20 cellular contexts compared by ENCODE assay signal in genomic region chr2:109703076-109703475, GRCh38.
DNase-seq lines count a peak whose midpoint lies in the region; ATAC-seq and TF ChIP-seq lines count a peak whose summit lies in the region.
"Had no signal": no experiment of that assay in that cellular context is flagged by ENCODE, and none has a peak within 500 bp of the region (broad histone marks: within the 10 kb centered on the region; RNA-seq: fewer than 3 reads in every experiment).

No MANE protein-coding gene starts in this region.

- no peak overlapping the region for H3K4me3 ChIP-seq in BJ (ENCODE audit: low read depth, low read length)
- H3K4me3 ChIP-seq in esophagus (ENCODE audit: low read depth in 1 of 2, low read length in 2 of 2), result no peak overlapping the region
- H3K4me3 ChIP-seq in mucosa of rectum (ENCODE audit: low read length in 2 of 2), result no peak overlapping the region
- H3K4me3 ChIP-seq in heart left ventricle, result no peak overlapping the region
- H3K4me3 ChIP-seq: testis had no signal

- ATAC-seq in heart left ventricle (no peak), GM19467 (IDR thresholded peaks at IDR 0.05; ENCODE audit: unreplicated experiment) (no peak)
- ATAC-seq: sciatic nerve had no signal

- intact Hi-C loops in heart left ventricle (cut with DNase I), result loop anchor here in 2 of 10 donors (5.0 to 10.0 kb wide), 2 partner anchors 88 to 91 kb away; partner anchors contain the start of genes SEPTIN10 (in 2 of the 2) and SOWAHC (in 2 of the 2)

- H3K9me3 ChIP-seq in esophagus (ENCODE audit: control insufficient read depth in 2 of 2, insufficient read depth in 1 of 2, low read depth in 1 of 2, low read length in 1 of 2), result no peaks in the 10 kb centered on the region
- H3K9me3 ChIP-seq in mucosa of rectum (ENCODE audit: control insufficient read depth in 2 of 2, low read length in 2 of 2), result no peaks in the 10 kb centered on the region
- H3K9me3 ChIP-seq in heart left ventricle, result no peaks in the 10 kb centered on the region
- H3K9me3 ChIP-seq: testis had no signal

- H3K36me3 ChIP-seq in BJ (ENCODE audit: control insufficient read depth, insufficient read depth, low read length) (no peaks in the 10 kb centered on the region), esophagus (ENCODE audit: control insufficient read depth in 2 of 2, insufficient read depth in 2 of 2, low read length in 1 of 2) (no peaks in the 10 kb centered on the region), mucosa of rectum (ENCODE audit: control insufficient read depth in 2 of 2, insufficient read depth in 2 of 2, low read length in 2 of 2) (no peaks in the 10 kb centered on the region), heart left ventricle (no peaks in the 10 kb centered on the region)

- POLR2A ChIA-PET in BJ (lab: Charles Lee), result no interaction called here
- POLR2A ChIA-PET in RWPE1 (lab: Yijun Ruan, JAX; ENCODE audit: low non-redundant PET), result interaction anchor here (0.8 to 0.9 kb wide), 2 partner anchors 87 to 156 kb away, joined by 3 read pairs; no protein-coding TSS in a partner anchor

- H3K27me3 ChIP-seq in BJ (ENCODE audit: control insufficient read depth, insufficient read depth, low read length) (0 out of 2 replicates have a peak, but pooled peaks cover 2% of the 10 kb centered on the region), esophagus (ENCODE audit: control insufficient read depth in 1 of 2, insufficient read depth in 2 of 2, low read length in 2 of 2) (no peaks in the 10 kb centered on the region), mucosa of rectum (ENCODE audit: control insufficient read depth in 2 of 2, insufficient read depth in 2 of 2, low read length in 2 of 2) (no peaks in the 10 kb centered on the region), heart left ventricle (no peaks in the 10 kb centered on the region)
- H3K27me3 ChIP-seq: testis had no signal

- TF ChIP-seq CTCF in BJ (IDR thresholded peaks at IDR 0.05; ENCODE audit: insufficient read depth, low read depth, low read length), result no peak
- no peak for TF ChIP-seq CTCF in RWPE1 (conservative IDR thresholded peaks at IDR 0.05; ENCODE audit: low read depth)
- TF ChIP-seq CTCF in heart left ventricle (IDR thresholded peaks at IDR 0.05), result no peak

- H3K4me1 ChIP-seq in esophagus (ENCODE audit: control insufficient read depth in 2 of 2, insufficient read depth in 2 of 2, low read length in 1 of 2) (peaks cover 3 to 20% of the 10 kb centered on the region in 2 donors), mucosa of rectum (ENCODE audit: control insufficient read depth in 2 of 2, insufficient read depth in 2 of 2, low read length in 2 of 2) (peaks cover 22 to 31% of the 10 kb centered on the region in 2 donors), heart left ventricle (peaks cover 0 to 25% (median 18%) of the 10 kb centered on the region in 12 donors)

- 64 to 69% methylated on average over 7 of the region's 7 CpGs for WGBS in esophagus, 2 donors
- WGBS in heart left ventricle, 4 donors, result 91 to 94% (median 92%) methylated on average over 7 of the region's 7 CpGs

- no peak overlapping the region for H3K9ac ChIP-seq in mucosa of rectum (ENCODE audit: low read depth in 1 of 2, low read length in 2 of 2)

- no peak for TF ChIP-seq POLR2A in heart left ventricle (IDR thresholded peaks at IDR 0.05)

- DNase-seq in BJ (ENCODE audit: low read depth) (peak; percentile 58), RWPE1 (ENCODE audit: low spot score) (peak; percentile 36), heart left ventricle (no peak), COLO829 (ENCODE audit: low spot score) (no peak), hypothalamus (lab: John Stamatoyannopoulos, UW) (no peak)
- DNase-seq: activated CD4-positive, alpha-beta memory T cell treated with anti-CD3 and anti-CD28 coated beads, Interleukin-2, amount 10 ng/mL, durations not matched to agents 7 days and 5 days; activated naive CD8-positive, alpha-beta T cell treated with anti-CD3 and anti-CD28 coated beads, Interleukin-2, amount 10 ng/mL, durations not matched to agents 7 days and 5 days; activated T-cell treated with anti-CD3 and anti-CD28 coated beads, Interleukin-2, amount 50 U/mL, for 72 hours; AML-193; effector CD8-positive, alpha-beta T cell; glutamatergic neuron; NCI-H1105; NCI-H2107; stimulated activated CD4-positive, alpha-beta T cell treated with anti-CD3 and anti-CD28 coated beads, Interleukin-4, amount 100 ng/mL, for 24 hours; stimulated activated CD8-positive, alpha-beta memory T cell treated with anti-CD3 and anti-CD28 coated beads, Interleukin-4, amount 100 ng/mL, for 48 hours; testis had no signal

- CTCF ChIA-PET in BJ (lab: Yijun Ruan, JAX) (interaction anchor here (0.7 to 1.5 kb wide), 6 partner anchors 9 to 267 kb away, joined by 3 to 6 read pairs (median 4); no protein-coding TSS in a partner anchor), RWPE1 (lab: Yijun Ruan, JAX) (interaction anchor here (0.7 to 1.0 kb wide), 2 partner anchors 12 to 50 kb away, joined by 3 to 4 read pairs; no protein-coding TSS in a partner anchor)

- peak overlapping the region; percentile 90 for H3K27ac ChIP-seq in RWPE1
- peak overlapping the region; percentile 84 to 85 for H3K27ac ChIP-seq in esophagus (ENCODE audit: low read depth in 2 of 2, low read length in 1 of 2)
- peak overlapping the region; percentile 9 to 34 for H3K27ac ChIP-seq in mucosa of rectum (ENCODE audit: low read depth in 2 of 2, low read length in 2 of 2)
- no peak overlapping the region for H3K27ac ChIP-seq in heart left ventricle
- H3K27ac ChIP-seq: testis had no signal

Comparison
In these comparisons a context has a peak if more than half of its experiments do, and no peak if none do; other contexts are left out.
1. DNase-seq: peak in BJ (single experiment) and RWPE1 (single experiment); none in heart left ventricle (0 of 5), COLO829 (single experiment) and hypothalamus (0 of 51).
2. H3K27ac ChIP-seq: peak in RWPE1 (single experiment), esophagus (2 of 2) and mucosa of rectum (2 of 2); none in heart left ventricle (0 of 12).